Comparison of ENCODE assay signal across 1 cellular context in the genomic region with DNA sequence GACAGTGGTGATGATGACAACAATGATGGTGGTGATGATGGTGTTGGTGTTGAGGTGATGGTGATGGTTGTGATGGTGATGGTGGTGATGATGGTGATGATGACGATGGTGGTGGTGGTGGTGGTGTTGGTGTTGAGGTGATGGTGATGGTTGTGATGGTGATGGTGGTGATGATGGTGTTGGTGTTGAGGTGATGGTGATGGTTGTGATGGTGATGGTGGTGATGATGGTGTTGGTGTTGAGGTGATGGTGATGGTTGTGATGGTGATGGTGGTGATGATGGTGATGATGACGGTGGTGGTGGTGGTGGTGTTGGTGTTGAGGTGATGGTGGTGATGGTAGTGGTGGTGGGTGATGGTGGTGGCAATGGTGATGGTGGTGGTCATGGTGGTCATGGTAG.
TF ChIP-seq lines count a peak whose summit lies in the region.

No MANE protein-coding gene starts in this region.

TF ChIP-seq in H1, 55 proteins besides CTCF, POLR2A, EP300 and RAD21:
- TF ChIP-seq RNF2 (IDR thresholded peaks at IDR 0.05; ENCODE audit: borderline replicate concordance, low read depth, low read length, missing control alignments, poor library complexity, severe bottlenecking): peak; percentile 39
